In genomic region chr12:91349451-91349850, GRCh38 we compare ENCODE assay signal across 25 cellular contexts.
"Had no signal": no experiment of that assay in that cellular context is flagged by ENCODE, and none has a peak within 500 bp of the region (broad histone marks: within the 10 kb centered on the region; RNA-seq: fewer than 3 reads in every experiment).

No MANE protein-coding gene starts in this region.

- H3K9me3 Mint-ChIP-seq: activated CD4-positive, alpha-beta T cell treated with anti-CD3 and anti-CD28 coated beads, Interleukin-2, amount 10 ng/mL, durations not matched to agents 24 days and 14 days; activated CD8-positive, alpha-beta T cell treated with anti-CD3 and anti-CD28 coated beads for 36 hours; activated naive CD8-positive, alpha-beta T cell treated with anti-CD3 and anti-CD28 coated beads, Interleukin-2, amount 10 ng/mL, durations not matched to agents 7 days and 5 days; activated T-helper 17 cell treated with anti-CD3 and anti-CD28 coated beads, Interleukin-2, amount 50 U/mL, for 72 hours; central memory CD8-positive, alpha-beta T cell; stimulated activated naive CD8-positive, alpha-beta T cell treated with anti-CD3 and anti-CD28 coated beads, Interleukin-15, amount 100 ng/mL, for 72 hours had no signal

- H3K4me3 Mint-ChIP-seq: activated CD4-positive, alpha-beta T cell treated with anti-CD3 and anti-CD28 coated beads, Interleukin-2, amount 10 ng/mL, durations not matched to agents 24 days and 14 days; activated CD8-positive, alpha-beta T cell treated with anti-CD3 and anti-CD28 coated beads for 36 hours; activated naive CD8-positive, alpha-beta T cell treated with anti-CD3 and anti-CD28 coated beads, Interleukin-2, amount 10 ng/mL, durations not matched to agents 7 days and 5 days; activated T-helper 17 cell treated with anti-CD3 and anti-CD28 coated beads, Interleukin-2, amount 50 U/mL, for 72 hours; central memory CD8-positive, alpha-beta T cell; naive thymus-derived CD8-positive, alpha-beta T cell; stimulated activated naive CD8-positive, alpha-beta T cell treated with anti-CD3 and anti-CD28 coated beads, Interleukin-15, amount 100 ng/mL, for 72 hours had no signal

- H3K4me1 Mint-ChIP-seq: activated CD4-positive, alpha-beta T cell treated with anti-CD3 and anti-CD28 coated beads, Interleukin-2, amount 10 ng/mL, durations not matched to agents 24 days and 14 days; activated naive CD8-positive, alpha-beta T cell treated with anti-CD3 and anti-CD28 coated beads, Interleukin-2, amount 10 ng/mL, durations not matched to agents 7 days and 5 days; activated T-helper 17 cell treated with anti-CD3 and anti-CD28 coated beads, Interleukin-2, amount 50 U/mL, for 72 hours; central memory CD8-positive, alpha-beta T cell; naive thymus-derived CD8-positive, alpha-beta T cell; stimulated activated naive CD8-positive, alpha-beta T cell treated with anti-CD3 and anti-CD28 coated beads, Interleukin-15, amount 100 ng/mL, for 72 hours had no signal

- H3K36me3 ChIP-seq: prostate gland, suprapubic skin, transverse colon had no signal

- H3K27me3 ChIP-seq: body of pancreas, suprapubic skin, transverse colon had no signal

- H3K4me3 ChIP-seq: body of pancreas, coronary artery, mucosa of descending colon, prostate gland, skin epidermis, suprapubic skin, transverse colon had no signal

- H3K27ac ChIP-seq: body of pancreas, coronary artery, prostate gland, suprapubic skin had no signal

- H3K27ac Mint-ChIP-seq: activated CD4-positive, alpha-beta T cell treated with anti-CD3 and anti-CD28 coated beads, Interleukin-2, amount 10 ng/mL, durations not matched to agents 24 days and 14 days; activated CD8-positive, alpha-beta T cell treated with anti-CD3 and anti-CD28 coated beads for 36 hours; activated naive CD8-positive, alpha-beta T cell treated with anti-CD3 and anti-CD28 coated beads, Interleukin-2, amount 10 ng/mL, durations not matched to agents 7 days and 5 days; activated T-helper 17 cell treated with anti-CD3 and anti-CD28 coated beads, Interleukin-2, amount 50 U/mL, for 72 hours; naive thymus-derived CD8-positive, alpha-beta T cell; stimulated activated naive CD8-positive, alpha-beta T cell treated with anti-CD3 and anti-CD28 coated beads, Interleukin-15, amount 100 ng/mL, for 72 hours had no signal

- H3K9me3 ChIP-seq: body of pancreas, mucosa of descending colon, prostate gland, suprapubic skin, transverse colon had no signal

- H3K36me3 Mint-ChIP-seq: activated naive CD8-positive, alpha-beta T cell treated with anti-CD3 and anti-CD28 coated beads, Interleukin-2, amount 10 ng/mL, durations not matched to agents 7 days and 5 days; naive thymus-derived CD8-positive, alpha-beta T cell had no signal

- H3K27me3 Mint-ChIP-seq: stimulated activated naive CD8-positive, alpha-beta T cell treated with anti-CD3 and anti-CD28 coated beads, Interleukin-15, amount 100 ng/mL, for 72 hours had no signal

- DNase-seq: activated CD4-positive, alpha-beta T cell treated with anti-CD3 and anti-CD28 coated beads, Interleukin-2, amount 10 ng/mL, durations not matched to agents 24 days and 14 days; activated CD8-positive, alpha-beta T cell treated with anti-CD3 and anti-CD28 coated beads for 36 hours; activated naive CD4-positive, alpha-beta T cell treated with Interleukin-2 at 50 U/mL for 16 hours; activated naive CD8-positive, alpha-beta T cell treated with anti-CD3 and anti-CD28 coated beads, Interleukin-2, amount 10 ng/mL, durations not matched to agents 7 days and 5 days; activated T-cell treated with anti-CD3 and anti-CD28 coated beads, Interleukin-2, amount 50 U/mL, for 1 hour; amygdala; body of pancreas; foreskin melanocyte; hypothalamus; mammary epithelial cell; mucosa of descending colon; naive thymus-derived CD8-positive, alpha-beta T cell; right cardiac atrium; stimulated activated CD4-positive, alpha-beta T cell treated with anti-CD3 and anti-CD28 coated beads, Interleukin-15, amount 100 ng/mL, for 24 hours; stimulated activated CD4-positive, alpha-beta T cell treated with anti-CD3 and anti-CD28 coated beads, Interleukin-2, amount 100 ng/mL, for 48 hours; stimulated activated naive CD8-positive, alpha-beta T cell treated with anti-CD3 and anti-CD28 coated beads, Interleukin-15, amount 100 ng/mL, for 72 hours; T-helper 1 cell; T-helper 9 cell; transverse colon had no signal

- H3K4me1 ChIP-seq: body of pancreas, prostate gland, suprapubic skin, transverse colon had no signal
